Comparison of ENCODE assay signal across 12 cellular contexts in the genomic region with DNA sequence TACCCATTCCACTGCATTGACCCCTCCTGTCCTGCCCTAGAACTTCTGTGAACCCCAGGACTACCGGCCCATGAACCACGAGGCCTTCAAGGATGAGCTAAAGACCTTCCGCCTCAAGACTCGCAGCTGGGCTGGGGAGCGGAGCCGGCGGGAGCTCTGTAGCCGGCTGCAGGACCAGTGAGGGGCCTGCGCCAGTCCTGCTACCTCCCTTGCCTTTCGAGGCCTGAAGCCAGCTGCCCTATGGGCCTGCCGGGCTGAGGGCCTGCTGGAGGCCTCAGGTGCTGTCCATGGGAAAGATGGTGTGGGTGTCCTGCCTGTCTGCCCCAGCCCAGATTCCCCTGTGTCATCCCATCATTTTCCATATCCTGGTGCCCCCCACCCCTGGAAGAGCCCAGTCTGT. TPM values are rescaled to one million over a fixed set of nuclear protein-coding genes. Genes with fewer than 3 reads are reported as not detected.
DNase-seq lines count a peak whose midpoint lies in the region; ATAC-seq and TF ChIP-seq lines count a peak whose summit lies in the region.
"Had no signal": no experiment of that assay in that cellular context is flagged by ENCODE, and none has a peak within 500 bp of the region (broad histone marks: within the 10 kb centered on the region; RNA-seq: fewer than 3 reads in every experiment).

No MANE protein-coding gene starts in this region.

- peak overlapping the region; percentile 61 for H3K27ac Mint-ChIP-seq in activated CD4-positive, alpha-beta T cell treated with anti-CD3 and anti-CD28 coated beads, Interleukin-2, amount 10 ng/mL, durations not matched to agents 7 days and 5 days
- H3K27ac Mint-ChIP-seq in activated CD4-positive, alpha-beta T cell treated with anti-CD3 and anti-CD28 coated beads for 36 hours: no peak overlapping the region
- peak overlapping the region; percentile 30 to 81 for H3K27ac Mint-ChIP-seq in T-cell
- H3K27ac Mint-ChIP-seq in stimulated activated memory B cell treated with anti-CD40 and anti-IgM and Interleukin-4, amounts not matched to agents 10 μg/mL and 1 μg/mL and 100 μg/mL, for 72 hours: no peak overlapping the region

- H3K36me3 Mint-ChIP-seq in activated CD4-positive, alpha-beta T cell treated with anti-CD3 and anti-CD28 coated beads, Interleukin-2, amount 10 ng/mL, durations not matched to agents 7 days and 5 days (ENCODE audit: low read depth): peaks cover 75% of the 10 kb centered on the region
- peaks cover 63% of the 10 kb centered on the region for H3K36me3 Mint-ChIP-seq in activated CD4-positive, alpha-beta T cell treated with anti-CD3 and anti-CD28 coated beads for 36 hours (ENCODE audit: low read depth)
- peaks cover 59% of the 10 kb centered on the region for H3K36me3 Mint-ChIP-seq in T-cell
- peaks cover 44% of the 10 kb centered on the region for H3K36me3 Mint-ChIP-seq in stimulated activated memory B cell treated with anti-CD40 and anti-IgM and Interleukin-4, amounts not matched to agents 10 μg/mL and 1 μg/mL and 100 μg/mL, for 72 hours

- peaks cover 33% of the 10 kb centered on the region for H3K4me1 ChIP-seq in hepatocyte (ENCODE audit: insufficient read depth)
- peaks cover 35% of the 10 kb centered on the region for H3K4me1 ChIP-seq in stomach smooth muscle (ENCODE audit: control insufficient read depth, insufficient read depth, low read length)

- no peaks in the 10 kb centered on the region for H3K27me3 Mint-ChIP-seq in activated CD4-positive, alpha-beta T cell treated with anti-CD3 and anti-CD28 coated beads, Interleukin-2, amount 10 ng/mL, durations not matched to agents 7 days and 5 days
- no peaks in the 10 kb centered on the region for H3K27me3 Mint-ChIP-seq in activated CD4-positive, alpha-beta T cell treated with anti-CD3 and anti-CD28 coated beads for 36 hours
- no peaks in the 10 kb centered on the region for H3K27me3 Mint-ChIP-seq in T-cell
- no peaks in the 10 kb centered on the region for H3K27me3 Mint-ChIP-seq in stimulated activated memory B cell treated with anti-CD40 and anti-IgM and Interleukin-4, amounts not matched to agents 10 μg/mL and 1 μg/mL and 100 μg/mL, for 72 hours

- no peak overlapping the region for H3K4me2 ChIP-seq in hepatocyte

- H3K9me3 Mint-ChIP-seq in activated CD4-positive, alpha-beta T cell treated with anti-CD3 and anti-CD28 coated beads, Interleukin-2, amount 10 ng/mL, durations not matched to agents 7 days and 5 days: no peaks in the 10 kb centered on the region
- no peaks in the 10 kb centered on the region for H3K9me3 Mint-ChIP-seq in activated CD4-positive, alpha-beta T cell treated with anti-CD3 and anti-CD28 coated beads for 36 hours (ENCODE audit: low read depth)
- no peaks in the 10 kb centered on the region for H3K9me3 Mint-ChIP-seq in T-cell
- H3K9me3 Mint-ChIP-seq in stimulated activated memory B cell treated with anti-CD40 and anti-IgM and Interleukin-4, amounts not matched to agents 10 μg/mL and 1 μg/mL and 100 μg/mL, for 72 hours: no peaks in the 10 kb centered on the region

- H3K36me3 ChIP-seq in hepatocyte (replicated peaks; ENCODE audit: insufficient read depth, low read depth) (no peaks in the 10 kb centered on the region), stomach smooth muscle (ENCODE audit: control insufficient read depth in 2 of 2, insufficient read depth in 2 of 2, low read length in 2 of 2) (peaks cover 42 to 45% of the 10 kb centered on the region in 2 donors)
- H3K36me3 ChIP-seq: prostate gland had no signal

- ATAC-seq in activated CD4-positive, alpha-beta T cell treated with anti-CD3 and anti-CD28 coated beads for 36 hours: no peak
- no peak for ATAC-seq in T-cell (replicated peaks in 1 of 4)
- ATAC-seq in GM19397 (IDR thresholded peaks at IDR 0.05; ENCODE audit: unreplicated experiment): no peak
- no peak for ATAC-seq in stimulated activated memory B cell treated with anti-CD40 and anti-IgM and Interleukin-4, amounts not matched to agents 10 μg/mL and 1 μg/mL and 100 μg/mL, for 72 hours

- WGBS in hepatocyte (ENCODE audit: low lambda C conversion rate, missing lambda C conversion rate): 97% methylated on average over 11 of the region's 11 CpGs

- no peaks in the 10 kb centered on the region for H3K27me3 ChIP-seq in hepatocyte
- no peaks in the 10 kb centered on the region for H3K27me3 ChIP-seq in stomach smooth muscle (ENCODE audit: control insufficient read depth in 1 of 2, insufficient read depth in 2 of 2, low read length in 2 of 2)

- no peaks in the 10 kb centered on the region for H4K20me1 ChIP-seq in hepatocyte (ENCODE audit: insufficient read depth, poor library complexity, severe bottlenecking)

- no peaks in the 10 kb centered on the region for H3K9me3 ChIP-seq in hepatocyte (ENCODE audit: low read depth)
- no peaks in the 10 kb centered on the region for H3K9me3 ChIP-seq in stomach smooth muscle (ENCODE audit: control insufficient read depth in 2 of 2, low read length in 2 of 2)
- H3K9me3 ChIP-seq: prostate gland had no signal

- peaks cover under 1% of the 10 kb centered on the region for H3K79me2 ChIP-seq in hepatocyte

- intact Hi-C loops in activated CD4-positive, alpha-beta T cell treated with anti-CD3 and anti-CD28 coated beads for 36 hours (cut with DNase I, micrococcal nuclease): no loop called here

- no peak for TF ChIP-seq CTCF in hepatocyte (IDR thresholded peaks at IDR 0.05; ENCODE audit: poor library complexity)

- POLR2A ChIA-PET in activated CD4-positive, alpha-beta T cell treated with anti-CD3 and anti-CD28 coated beads, Interleukin-2, amount 10 ng/mL, durations not matched to agents 7 days and 5 days (lab: Charles Lee): interaction anchor here (0.5 kb wide), 1 partner anchor 1749 kb away, joined by 3 read pairs; no protein-coding TSS in a partner anchor
- POLR2A ChIA-PET in activated CD4-positive, alpha-beta T cell treated with anti-CD3 and anti-CD28 coated beads for 36 hours (lab: Charles Lee): interaction anchor here (0.6 kb wide), 1 partner anchor 10 kb away, joined by 5 read pairs; no protein-coding TSS in a partner anchor
- POLR2A ChIA-PET in T-cell (lab: Charles Lee): no interaction called here

- H3K9me2 ChIP-seq in hepatocyte (replicated peaks; ENCODE audit: insufficient read depth): no peaks in the 10 kb centered on the region

- DNase-seq in activated CD4-positive, alpha-beta T cell treated with anti-CD3 and anti-CD28 coated beads, Interleukin-2, amount 10 ng/mL, durations not matched to agents 7 days and 5 days: no peak
- no peak for DNase-seq in activated CD4-positive, alpha-beta T cell treated with anti-CD3 and anti-CD28 coated beads for 36 hours
- no peak for DNase-seq in T-cell
- no peak for DNase-seq in hepatocyte (ENCODE audit: low spot score)
- no peak for DNase-seq in AML-193 (lab: John Stamatoyannopoulos, UW)
- DNase-seq: hypothalamus; stimulated activated CD4-positive, alpha-beta T cell treated with anti-CD3 and anti-CD28 coated beads, Interleukin-4, amount 100 ng/mL, for 4 hours had no signal

- H3K4me3 ChIP-seq in hepatocyte (no peak overlapping the region), stomach smooth muscle (ENCODE audit: low read length in 2 of 2) (no peak overlapping the region)
- H3K4me3 ChIP-seq: prostate gland had no signal

- H3K4me1 Mint-ChIP-seq in activated CD4-positive, alpha-beta T cell treated with anti-CD3 and anti-CD28 coated beads, Interleukin-2, amount 10 ng/mL, durations not matched to agents 7 days and 5 days: peaks cover 83% of the 10 kb centered on the region
- peaks cover 48% of the 10 kb centered on the region for H3K4me1 Mint-ChIP-seq in activated CD4-positive, alpha-beta T cell treated with anti-CD3 and anti-CD28 coated beads for 36 hours
- H3K4me1 Mint-ChIP-seq in T-cell: peaks cover 64 to 82% (median 70%) of the 10 kb centered on the region in 3 donors
- peaks cover 33% of the 10 kb centered on the region for H3K4me1 Mint-ChIP-seq in stimulated activated memory B cell treated with anti-CD40 and anti-IgM and Interleukin-4, amounts not matched to agents 10 μg/mL and 1 μg/mL and 100 μg/mL, for 72 hours

- H3K27ac ChIP-seq in hepatocyte (peak overlapping the region; percentile 97), stomach smooth muscle (ENCODE audit: low read length) (peak overlapping the region; percentile 97)
- H3K27ac ChIP-seq: prostate gland had no signal

- CTCF ChIA-PET in activated CD4-positive, alpha-beta T cell treated with anti-CD3 and anti-CD28 coated beads, Interleukin-2, amount 10 ng/mL, durations not matched to agents 7 days and 5 days (lab: Charles Lee): interaction anchor here (0.9 to 8.3 kb wide), 2 partner anchors 9 to 11 kb away, joined by 6 to 94 read pairs; a partner anchor contains a TSS
- CTCF ChIA-PET in activated CD4-positive, alpha-beta T cell treated with anti-CD3 and anti-CD28 coated beads for 36 hours (lab: Charles Lee): interaction anchor here (0.7 kb wide), 2 partner anchors 17 to 51 kb away, joined by 3 read pairs; no protein-coding TSS in a partner anchor
- CTCF ChIA-PET in T-cell (lab: Charles Lee): no interaction called here

- no peak overlapping the region for H3K4me3 Mint-ChIP-seq in activated CD4-positive, alpha-beta T cell treated with anti-CD3 and anti-CD28 coated beads, Interleukin-2, amount 10 ng/mL, durations not matched to agents 7 days and 5 days
- H3K4me3 Mint-ChIP-seq in activated CD4-positive, alpha-beta T cell treated with anti-CD3 and anti-CD28 coated beads for 36 hours: no peak overlapping the region
- no peak overlapping the region for H3K4me3 Mint-ChIP-seq in T-cell
- H3K4me3 Mint-ChIP-seq in stimulated activated memory B cell treated with anti-CD40 and anti-IgM and Interleukin-4, amounts not matched to agents 10 μg/mL and 1 μg/mL and 100 μg/mL, for 72 hours: no peak overlapping the region

- no peak overlapping the region for H2AFZ ChIP-seq in hepatocyte

- H3K9ac ChIP-seq in stomach smooth muscle (ENCODE audit: low read length in 2 of 2): peak overlapping the region in 1 of 2 donors; percentile 18

RNA-seq across cellular contexts. Expression of a gene that starts 8.7 kb away (rescaled TPM):
- 100 to 1,000 TPM; 403 to 429 TPM for total RNA-seq in activated CD4-positive, alpha-beta T cell treated with anti-CD3 and anti-CD28 coated beads, Interleukin-2, amount 10 ng/mL, durations not matched to agents 7 days and 5 days
- total RNA-seq in activated CD4-positive, alpha-beta T cell treated with anti-CD3 and anti-CD28 coated beads for 36 hours: 10 to 100 TPM; 79.8 to 96.2 TPM
- total RNA-seq in T-cell (100 to 1,000 TPM; 216 to 409 (median 401) TPM), hepatocyte (15.1 and 15.7 TPM in 2 replicates)
- polyA plus RNA-seq in hepatocyte: 20.0 and 21.9 TPM in 2 replicates

RNA-seq across cellular contexts. Expression of a gene that starts 15.6 kb away (rescaled TPM):
- 10 to 100 TPM; 16.6 to 18.2 TPM for total RNA-seq in activated CD4-positive, alpha-beta T cell treated with anti-CD3 and anti-CD28 coated beads, Interleukin-2, amount 10 ng/mL, durations not matched to agents 7 days and 5 days
- total RNA-seq in activated CD4-positive, alpha-beta T cell treated with anti-CD3 and anti-CD28 coated beads for 36 hours: 10 to 100 TPM in 1 of 2 experiments, 1 to 10 TPM in 1; 9.1 to 11.3 TPM
- 10 to 100 TPM; 11.5 to 17.3 (median 14.4) TPM for total RNA-seq in T-cell
- 13.8 and 15.9 TPM in 2 replicates for total RNA-seq in hepatocyte
- 19.7 and 21.8 TPM in 2 replicates for polyA plus RNA-seq in hepatocyte

RNA-seq across cellular contexts. Expression of a gene that starts 18.2 kb away (rescaled TPM):
- total RNA-seq in activated CD4-positive, alpha-beta T cell treated with anti-CD3 and anti-CD28 coated beads, Interleukin-2, amount 10 ng/mL, durations not matched to agents 7 days and 5 days: 10 to 100 TPM; 77.8 to 85.6 TPM
- total RNA-seq in activated CD4-positive, alpha-beta T cell treated with anti-CD3 and anti-CD28 coated beads for 36 hours: 10 to 100 TPM; 46.2 to 48.3 TPM
- total RNA-seq in T-cell (10 to 100 TPM; 37.0 to 79.0 (median 60.8) TPM), hepatocyte (40.9 and 46.7 TPM in 2 replicates)
- 17.6 and 21.2 TPM in 2 replicates for polyA plus RNA-seq in hepatocyte

RNA-seq across cellular contexts. Expression of a gene that starts 23.5 kb away (rescaled TPM):
- total RNA-seq in activated CD4-positive, alpha-beta T cell treated with anti-CD3 and anti-CD28 coated beads, Interleukin-2, amount 10 ng/mL, durations not matched to agents 7 days and 5 days: under 1 TPM; 0.17 to 0.21 TPM
- under 1 TPM in 1 of 2 experiments, not detected in 1; 0.14 TPM for total RNA-seq in activated CD4-positive, alpha-beta T cell treated with anti-CD3 and anti-CD28 coated beads for 36 hours
- total RNA-seq in T-cell (under 1 TPM in 1 of 5 donors, not detected in 4; 0.16 TPM), hepatocyte (0.63 TPM in 1 of 2 replicates, not detected in the other)
- 0.51 TPM in 1 of 2 replicates, not detected in the other for polyA plus RNA-seq in hepatocyte
- total RNA-seq: RPMI7951 had no signal

RNA-seq across cellular contexts. Expression of a gene that starts 37.2 kb away (rescaled TPM):
- total RNA-seq in activated CD4-positive, alpha-beta T cell treated with anti-CD3 and anti-CD28 coated beads, Interleukin-2, amount 10 ng/mL, durations not matched to agents 7 days and 5 days: 10 to 100 TPM; 27.8 to 27.9 TPM
- 10 to 100 TPM; 46.5 to 57.3 TPM for total RNA-seq in activated CD4-positive, alpha-beta T cell treated with anti-CD3 and anti-CD28 coated beads for 36 hours
- 10 to 100 TPM; 16.2 to 28.7 (median 22.6) TPM for total RNA-seq in T-cell
- total RNA-seq in hepatocyte: 9.6 and 11.7 TPM in 2 replicates
- 31.7 and 36.0 TPM in 2 replicates for polyA plus RNA-seq in hepatocyte

Comparison
In these comparisons a context has a peak if more than half of its experiments do, and no peak if none do; other contexts are left out.
1. H3K27ac Mint-ChIP-seq: peak in activated CD4-positive, alpha-beta T cell treated with anti-CD3 and anti-CD28 coated beads, Interleukin-2, amount 10 ng/mL, durations not matched to agents 7 days and 5 days (single experiment) and T-cell (2 of 2); none in activated CD4-positive, alpha-beta T cell treated with anti-CD3 and anti-CD28 coated beads for 36 hours (single experiment) and stimulated activated memory B cell treated with anti-CD40 and anti-IgM and Interleukin-4, amounts not matched to agents 10 μg/mL and 1 μg/mL and 100 μg/mL, for 72 hours (single experiment).
2. CTCF ChIA-PET loops: an anchor here in activated CD4-positive, alpha-beta T cell treated with anti-CD3 and anti-CD28 coated beads, Interleukin-2, amount 10 ng/mL, durations not matched to agents 7 days and 5 days (0.9 to 8.3 kb wide) and activated CD4-positive, alpha-beta T cell treated with anti-CD3 and anti-CD28 coated beads for 36 hours (0.7 kb wide); none called in T-cell.
3. POLR2A ChIA-PET loops: an anchor here in activated CD4-positive, alpha-beta T cell treated with anti-CD3 and anti-CD28 coated beads, Interleukin-2, amount 10 ng/mL, durations not matched to agents 7 days and 5 days (0.5 kb wide) and activated CD4-positive, alpha-beta T cell treated with anti-CD3 and anti-CD28 coated beads for 36 hours (0.6 kb wide); none called in T-cell.